ENCODE assay signal across 19 cellular contexts in genomic region chr9:114314881-114315722, GRCh38. TPM values are rescaled to one million over a fixed set of nuclear protein-coding genes. Genes with fewer than 3 reads are reported as not detected.
DNase-seq lines count a peak whose midpoint lies in the region; ATAC-seq and TF ChIP-seq lines count a peak whose summit lies in the region.
"Had no signal": no experiment of that assay in that cellular context is flagged by ENCODE, and none has a peak within 500 bp of the region (broad histone marks: within the 10 kb centered on the region; RNA-seq: fewer than 3 reads in every experiment).

No MANE protein-coding gene starts in this region.

- POLR2A ChIA-PET in HEK293 (lab: Yijun Ruan, JAX) = no interaction called here

- H3K27me3 ChIP-seq in adipocyte (replicated peaks; ENCODE audit: control insufficient read depth, insufficient read depth, low read length) = no peaks in the 10 kb centered on the region

- peak overlapping the region; percentile 0 for H3K9ac ChIP-seq in adipocyte (ENCODE audit: low read length)

- DNase-seq in adipocyte (ENCODE audit: low read depth) = no peak
- peak; percentile 20 for DNase-seq in kidney tubule cell (ENCODE audit: low spot score)
- DNase-seq in stimulated activated CD8-positive, alpha-beta memory T cell treated with anti-CD3 and anti-CD28 coated beads, Interleukin-4, amount 100 ng/mL, for 48 hours = peak; percentile 10
- DNase-seq in iPS-NIHi7 (ENCODE audit: extremely low spot score) = no peak
- no peak for DNase-seq in kidney glomerular epithelial cell (lab: John Stamatoyannopoulos, UW)
- DNase-seq in HT-29 (ENCODE audit: low spot score) = no peak
- DNase-seq: activated CD4-positive, alpha-beta T cell treated with anti-CD3 and anti-CD28 coated beads, Interleukin-2, amount 50 U/mL, for 4 hours; CD4-positive, alpha-beta T cell; immature natural killer cell; NCI-H2107; psoas muscle; RPMI8226; stimulated activated CD4-positive, alpha-beta T cell treated with anti-CD3 and anti-CD28 coated beads, Interleukin-15, amount 100 ng/mL, for 24 hours had no signal

- H3K36me3 ChIP-seq in HEK293 (ENCODE audit: control insufficient read depth in 2 of 2, insufficient read depth in 1 of 2, low read length in 2 of 2) (no peaks in the 10 kb centered on the region), adipocyte (ENCODE audit: control insufficient read depth, insufficient read depth, low read length, severe bottlenecking) (peaks cover 8% of the 10 kb centered on the region)

- H3K4me3 ChIP-seq in HEK293 (ENCODE audit: low read depth, low read length) = no peak overlapping the region
- no peak overlapping the region for H3K4me3 ChIP-seq in adipocyte (ENCODE audit: low read length)
- H3K4me3 ChIP-seq: GM12878, psoas muscle, tibial artery had no signal

- H3K9me3 ChIP-seq in HEK293 (ENCODE audit: control insufficient read depth, insufficient read depth, low read depth, low read length) (no peaks in the 10 kb centered on the region), adipocyte (ENCODE audit: control insufficient read depth, low read length) (no peaks in the 10 kb centered on the region)
- H3K9me3 ChIP-seq: psoas muscle, tibial artery had no signal

- H3K4me1 ChIP-seq in HEK293 (ENCODE audit: control insufficient read depth, insufficient read depth, low read length) = no peaks in the 10 kb centered on the region
- peaks cover 36% of the 10 kb centered on the region for H3K4me1 ChIP-seq in adipocyte (ENCODE audit: control insufficient read depth, insufficient read depth, low read length)
- H3K4me1 ChIP-seq: psoas muscle, tibial artery had no signal

- no peak for TF ChIP-seq CTCF in HEK293 (tag by site-specific recombination; IDR thresholded peaks at IDR 0.05)

- CTCF ChIA-PET in HEK293 (lab: Yijun Ruan, JAX) = interaction anchor here (0.6 to 2.4 kb wide), 6 partner anchors 24 to 597 kb away, joined by 3 to 11 read pairs (median 4); no protein-coding TSS in a partner anchor

- ATAC-seq in GM21737 (IDR thresholded peaks at IDR 0.05; ENCODE audit: unreplicated experiment) = no peak
- ATAC-seq: GM12878 had no signal

- no peak overlapping the region for H3K27ac ChIP-seq in HEK293 (ENCODE audit: extremely low read depth, low read depth, low read length)
- H3K27ac ChIP-seq: psoas muscle, tibial artery had no signal

TF ChIP-seq in HEK293, 187 proteins besides CTCF, POLR2A, EP300 and RAD21:
- TF ChIP-seq ZNF341 (tag by site-specific recombination; IDR thresholded peaks at IDR 0.05; ENCODE audit: low read depth) (peak; percentile 50), ZNF530 (tag by site-specific recombination; IDR thresholded peaks at IDR 0.05; ENCODE audit: low read depth) (no peak)

RNA-seq across cellular contexts. Expression of gene ORM1, which starts 7.8 kb away (rescaled TPM):
- not detected in 2 replicates for total RNA-seq in HT-29 (2014; rRNA removed; shearing (Covaris generic))
- total RNA-seq: astrocyte; CD4-positive, alpha-beta T cell; T-helper 2 cell treated with Interferon-gamma antibody and Interleukin-4, amounts not matched to agents 100 ng/mL and 5 ng/mL, for 36 hours had no signal

RNA-seq across cellular contexts. Expression of gene ORM2, which starts 14.6 kb away (rescaled TPM):
- not detected in 2 replicates for total RNA-seq in HT-29 (2014; rRNA removed; shearing (Covaris generic))
- total RNA-seq: astrocyte; CD4-positive, alpha-beta T cell; psoas muscle; T-helper 2 cell treated with Interferon-gamma antibody and Interleukin-4, amounts not matched to agents 100 ng/mL and 5 ng/mL, for 36 hours had no signal

Comparison
In these comparisons a context has a peak if more than half of its experiments do, and no peak if none do; other contexts are left out.
1. DNase-seq: peak in kidney tubule cell (single experiment) and stimulated activated CD8-positive, alpha-beta memory T cell treated with anti-CD3 and anti-CD28 coated beads, Interleukin-4, amount 100 ng/mL, for 48 hours (single experiment); none in adipocyte (single experiment), iPS-NIHi7 (single experiment), kidney glomerular epithelial cell (single experiment) and HT-29 (single experiment).